In the genomic region with DNA sequence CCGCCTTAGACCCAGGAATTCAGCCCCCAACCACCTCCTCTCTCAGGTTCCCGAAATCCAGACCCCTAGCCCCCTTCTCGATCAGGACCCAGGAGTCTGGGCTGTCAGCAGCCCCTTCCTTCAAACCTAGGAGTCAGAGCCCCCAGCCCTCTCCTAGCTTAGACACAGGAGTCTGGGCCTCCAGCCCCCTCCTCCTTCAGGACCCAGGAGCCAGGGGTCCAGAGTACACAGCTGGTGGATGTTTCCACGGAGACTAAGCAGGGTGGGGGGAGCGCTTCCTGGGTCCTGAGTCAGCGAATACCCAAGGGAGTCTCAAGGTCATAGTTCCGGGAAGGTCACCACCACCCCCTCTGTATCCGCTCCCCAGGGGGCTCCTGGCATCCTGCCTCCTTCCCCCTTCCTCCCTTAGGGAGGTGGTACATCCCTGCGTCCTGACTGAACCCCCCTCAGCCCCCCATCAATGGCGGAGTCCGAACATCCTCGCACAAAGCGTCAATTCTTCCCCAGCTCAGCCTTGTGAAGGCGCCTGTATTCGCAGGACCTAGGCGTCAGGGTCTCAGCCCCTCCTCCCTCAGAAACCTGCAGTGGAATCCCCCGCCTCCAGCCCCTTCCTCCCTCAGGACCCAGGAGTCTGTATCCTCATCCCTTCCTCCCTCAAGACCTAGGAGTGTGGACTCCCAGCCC, we compare ENCODE assay signal across 10 cellular contexts. TPM values are rescaled to one million over a fixed set of nuclear protein-coding genes. Genes with fewer than 3 reads are reported as not detected.
DNase-seq lines count a peak whose midpoint lies in the region; ATAC-seq and TF ChIP-seq lines count a peak whose summit lies in the region.
"Had no signal": no experiment of that assay in that cellular context is flagged by ENCODE, and none has a peak within 500 bp of the region (broad histone marks: within the 10 kb centered on the region; RNA-seq: fewer than 3 reads in every experiment).

No MANE protein-coding gene starts in this region.

- TF ChIP-seq EP300 in Ishikawa (IDR thresholded peaks at IDR 0.05; ENCODE audit: borderline replicate concordance) = no peak

- peaks cover 9% of the 10 kb centered on the region for H3K27me3 Mint-ChIP-seq in chondrocyte (ENCODE audit: low read depth)
- peaks cover 38 to 58% of the 10 kb centered on the region in 2 donors for H3K27me3 Mint-ChIP-seq in stimulated activated naive B cell treated with anti-CD40 and anti-IgM and Interleukin-4, amounts not matched to agents 10 μg/mL and 1 μg/mL and 100 μg/mL, for 72 hours

- H3K27me3 ChIP-seq in layer of hippocampus (ENCODE audit: control insufficient read depth, insufficient read depth, low read length) = no peaks in the 10 kb centered on the region

- H3K4me3 Mint-ChIP-seq in chondrocyte (ENCODE audit: unreplicated experiment) = peak overlapping the region; percentile 42
- H3K4me3 Mint-ChIP-seq in stimulated activated naive B cell treated with anti-CD40 and anti-IgM and Interleukin-4, amounts not matched to agents 10 μg/mL and 1 μg/mL and 100 μg/mL, for 72 hours = peak overlapping the region in 1 of 2 donors; percentile 20

- H3K27ac ChIP-seq in layer of hippocampus (ENCODE audit: low read depth, low read length) = peak overlapping the region; percentile 97

- TF ChIP-seq CTCF in chondrocyte (IDR thresholded peaks at IDR 0.05) = no peak

- no peak for ATAC-seq in stimulated activated naive B cell treated with anti-CD40 and anti-IgM and Interleukin-4, amounts not matched to agents 10 μg/mL and 1 μg/mL and 100 μg/mL, for 72 hours (replicated peaks)
- no peak for ATAC-seq in GM19023 (IDR thresholded peaks at IDR 0.05; ENCODE audit: unreplicated experiment)
- ATAC-seq in HG02642 (IDR thresholded peaks at IDR 0.05; ENCODE audit: poor library complexity, unreplicated experiment) = no peak

- no peak overlapping the region for H3K27ac Mint-ChIP-seq in chondrocyte (ENCODE audit: unreplicated experiment)
- H3K27ac Mint-ChIP-seq in stimulated activated naive B cell treated with anti-CD40 and anti-IgM and Interleukin-4, amounts not matched to agents 10 μg/mL and 1 μg/mL and 100 μg/mL, for 72 hours = peak overlapping the region; percentile 68

- H3K4me1 Mint-ChIP-seq in chondrocyte (ENCODE audit: low read depth) = peaks cover 13% of the 10 kb centered on the region
- peaks cover 14 to 28% of the 10 kb centered on the region in 2 donors for H3K4me1 Mint-ChIP-seq in stimulated activated naive B cell treated with anti-CD40 and anti-IgM and Interleukin-4, amounts not matched to agents 10 μg/mL and 1 μg/mL and 100 μg/mL, for 72 hours

- no peak for DNase-seq in chondrocyte (ENCODE audit: low spot score)
- DNase-seq in stimulated activated naive B cell treated with anti-CD40 and anti-IgM and Interleukin-4, amounts not matched to agents 10 μg/mL and 1 μg/mL and 100 μg/mL, for 72 hours = no peak
- DNase-seq in effector CD8-positive, alpha-beta T cell (lab: John Stamatoyannopoulos, UW) = no peak
- DNase-seq: activated CD8-positive, alpha-beta memory T cell treated with anti-CD3 and anti-CD28 coated beads, Interleukin-2, amount 50 U/mL, for 4 hours; NCI-H187 treated with DMSO at 0.1 percent for 48 hours had no signal

- no peaks in the 10 kb centered on the region for H3K36me3 Mint-ChIP-seq in chondrocyte (ENCODE audit: low read depth)
- no peaks in the 10 kb centered on the region for H3K36me3 Mint-ChIP-seq in stimulated activated naive B cell treated with anti-CD40 and anti-IgM and Interleukin-4, amounts not matched to agents 10 μg/mL and 1 μg/mL and 100 μg/mL, for 72 hours

- no peak for TF ChIP-seq RAD21 in Ishikawa (IDR thresholded peaks at IDR 0.05; ENCODE audit: low read depth)

- no peaks in the 10 kb centered on the region for H3K9me3 Mint-ChIP-seq in chondrocyte (ENCODE audit: low read depth)
- H3K9me3 Mint-ChIP-seq in stimulated activated naive B cell treated with anti-CD40 and anti-IgM and Interleukin-4, amounts not matched to agents 10 μg/mL and 1 μg/mL and 100 μg/mL, for 72 hours = no peaks in the 10 kb centered on the region

TF ChIP-seq in Ishikawa, 13 proteins besides CTCF, POLR2A, EP300 and RAD21:
- TF ChIP-seq ZBTB7A (IDR thresholded peaks at IDR 0.05; ENCODE audit: low read depth) = peak; percentile 26; the same call in 1 of the 2 replicates
- TF ChIP-seq, protein P1, sequence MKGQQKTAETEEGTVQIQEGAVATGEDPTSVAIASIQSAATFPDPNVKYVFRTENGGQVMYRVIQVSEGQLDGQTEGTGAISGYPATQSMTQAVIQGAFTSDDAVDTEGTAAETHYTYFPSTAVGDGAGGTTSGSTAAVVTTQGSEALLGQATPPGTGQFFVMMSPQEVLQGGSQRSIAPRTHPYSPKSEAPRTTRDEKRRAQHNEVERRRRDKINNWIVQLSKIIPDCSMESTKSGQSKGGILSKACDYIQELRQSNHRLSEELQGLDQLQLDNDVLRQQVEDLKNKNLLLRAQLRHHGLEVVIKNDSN (IDR thresholded peaks at IDR 0.05) = no peak
TF ChIP-seq in Ishikawa: peak in this region for 1.

RNA-seq across cellular contexts. Expression of gene CADM4, which starts 4.6 kb away (rescaled TPM):
- 5.6 to 7.1 TPM (median 6.1 TPM) in 3 replicates for total RNA-seq in chondrocyte

RNA-seq across cellular contexts. Expression of gene ZNF428, which starts 15.6 kb away (rescaled TPM):
- total RNA-seq in chondrocyte = 50.7 to 53.9 TPM (median 52.5 TPM) in 3 replicates

RNA-seq across cellular contexts. Expression of gene SRRM5, which starts 23.1 kb away (rescaled TPM):
- total RNA-seq in chondrocyte = 0.12 to 0.27 TPM in 2 of 3 replicates, not detected in the other
- total RNA-seq: lung microvascular endothelial cell had no signal

RNA-seq across cellular contexts. Expression of gene PLAUR, which starts 35.0 kb away (rescaled TPM):
- 16.3 to 23.6 TPM (median 19.9 TPM) in 3 replicates for total RNA-seq in chondrocyte

RNA-seq across cellular contexts. Expression of gene ZNF576, which starts 38.6 kb away (rescaled TPM):
- total RNA-seq in chondrocyte = 11.9 to 17.6 TPM (median 12.1 TPM) in 3 replicates
